ENCODE assay signal across 29 cellular contexts in genomic region chr10:104066945-104067344, GRCh38. TPM values are rescaled to one million over a fixed set of nuclear protein-coding genes. Genes with fewer than 3 reads are reported as not detected.
"Had no signal": no experiment of that assay in that cellular context is flagged by ENCODE, and none has a peak within 500 bp of the region (broad histone marks: within the 10 kb centered on the region; RNA-seq: fewer than 3 reads in every experiment).

No MANE protein-coding gene starts in this region.

- H3K4me1 ChIP-seq: ascending aorta, colonic mucosa, gastroesophageal sphincter, heart left ventricle, left ventricle myocardium inferior, right atrium auricular region, tibial nerve had no signal

- H3K27ac ChIP-seq: ascending aorta, cardiac muscle cell, colonic mucosa, dorsolateral prefrontal cortex, gastroesophageal sphincter, heart left ventricle, left ventricle myocardium inferior, parathyroid adenoma, right atrium auricular region, tibial nerve had no signal

- H3K9me3 ChIP-seq: adrenal gland, ascending aorta, colonic mucosa, gastroesophageal sphincter, heart left ventricle, left ventricle myocardium inferior, right atrium auricular region, tibial nerve had no signal

- DNase-seq: activated CD4-positive, alpha-beta T cell treated with anti-CD3 and anti-CD28 coated beads for 4 hours; activated CD4-positive, alpha-beta T cell treated with anti-CD3 and anti-CD28 coated beads, Interleukin-2, amount 50 U/mL, for 4 hours; activated naive CD4-positive, alpha-beta T cell treated with Interleukin-2 at 50 U/mL for 16 hours; activated naive CD8-positive, alpha-beta T cell treated with anti-CD3 and anti-CD28 coated beads for 36 hours; activated T-cell treated with anti-CD3 and anti-CD28 coated beads for 4 hours; activated T-cell treated with anti-CD3 and anti-CD28 coated beads, Interleukin-2, amount 50 U/mL, for 72 hours; cerebellar nuclear complex; colonic mucosa; dorsolateral prefrontal cortex; effector memory CD4-positive, alpha-beta T cell; heart left ventricle; hypothalamus; left ventricle myocardium inferior; naive B cell; occipital lobe; stimulated activated CD4-positive, alpha-beta T cell treated with anti-CD3 and anti-CD28 coated beads, Interleukin-15, amount 100 ng/mL, for 24 hours; stimulated activated CD4-positive, alpha-beta T cell treated with anti-CD3 and anti-CD28 coated beads, Interleukin-2, amount 100 ng/mL, for 24 hours; stimulated activated naive B cell treated with anti-CD40 and anti-IgM and Interleukin-4, amounts not matched to agents 10 μg/mL and 1 μg/mL and 100 μg/mL, for 72 hours had no signal

- H3K9ac ChIP-seq: parathyroid adenoma had no signal

- H2AFZ ChIP-seq: parathyroid adenoma had no signal

- H3K4me3 ChIP-seq: ascending aorta, cardiac muscle cell, colonic mucosa, gastroesophageal sphincter, left ventricle myocardium inferior, lung, right atrium auricular region, tibial nerve had no signal

- H3K36me3 Mint-ChIP-seq: activated naive CD8-positive, alpha-beta T cell treated with anti-CD3 and anti-CD28 coated beads for 36 hours; brain; naive B cell; stimulated activated naive B cell treated with anti-CD40 and anti-IgM and Interleukin-4, amounts not matched to agents 10 μg/mL and 1 μg/mL and 100 μg/mL, for 72 hours had no signal

- ATAC-seq: activated T-cell treated with anti-CD3 and anti-CD28 coated beads, Interleukin-2, amount 50 U/mL, for 72 hours; gastroesophageal sphincter; heart left ventricle; stimulated activated naive B cell treated with anti-CD40 and anti-IgM and Interleukin-4, amounts not matched to agents 10 μg/mL and 1 μg/mL and 100 μg/mL, for 72 hours had no signal

- H3K36me3 ChIP-seq: adrenal gland, ascending aorta, cardiac muscle cell, colonic mucosa, gastroesophageal sphincter, heart left ventricle, left ventricle myocardium inferior, right atrium auricular region, tibial nerve had no signal

- H3K27ac Mint-ChIP-seq: activated naive CD8-positive, alpha-beta T cell treated with anti-CD3 and anti-CD28 coated beads for 36 hours; activated T-cell treated with anti-CD3 and anti-CD28 coated beads, Interleukin-2, amount 50 U/mL, for 72 hours; naive B cell; stimulated activated naive B cell treated with anti-CD40 and anti-IgM and Interleukin-4, amounts not matched to agents 10 μg/mL and 1 μg/mL and 100 μg/mL, for 72 hours had no signal

- H3K27me3 ChIP-seq: adrenal gland, ascending aorta, cardiac muscle cell, colonic mucosa, dorsolateral prefrontal cortex, heart left ventricle, right atrium auricular region, tibial nerve had no signal

- H3K79me2 ChIP-seq: parathyroid adenoma had no signal

- H3K4me1 Mint-ChIP-seq: activated naive CD8-positive, alpha-beta T cell treated with anti-CD3 and anti-CD28 coated beads for 36 hours; naive B cell; stimulated activated naive B cell treated with anti-CD40 and anti-IgM and Interleukin-4, amounts not matched to agents 10 μg/mL and 1 μg/mL and 100 μg/mL, for 72 hours had no signal

- H3K4me3 Mint-ChIP-seq: activated naive CD8-positive, alpha-beta T cell treated with anti-CD3 and anti-CD28 coated beads for 36 hours; activated T-cell treated with anti-CD3 and anti-CD28 coated beads, Interleukin-2, amount 50 U/mL, for 72 hours; naive B cell; stimulated activated naive B cell treated with anti-CD40 and anti-IgM and Interleukin-4, amounts not matched to agents 10 μg/mL and 1 μg/mL and 100 μg/mL, for 72 hours had no signal

- H3K9me3 Mint-ChIP-seq: activated naive CD8-positive, alpha-beta T cell treated with anti-CD3 and anti-CD28 coated beads for 36 hours; activated T-cell treated with anti-CD3 and anti-CD28 coated beads, Interleukin-2, amount 50 U/mL, for 72 hours; brain; naive B cell; stimulated activated naive B cell treated with anti-CD40 and anti-IgM and Interleukin-4, amounts not matched to agents 10 μg/mL and 1 μg/mL and 100 μg/mL, for 72 hours had no signal

RNA-seq across cellular contexts. Expression of gene COL17A1, which starts 18.7 kb away (rescaled TPM):
- total RNA-seq: activated naive CD8-positive, alpha-beta T cell treated with anti-CD3 and anti-CD28 coated beads for 36 hours; activated T-cell treated with anti-CD3 and anti-CD28 coated beads, Interleukin-2, amount 50 U/mL, for 72 hours; cardiac muscle cell; fibroblast of villous mesenchyme; left ventricle myocardium inferior; occipital lobe; T-helper 1 cell treated with Interleukin-12 subunit alpha and Interleukin-12 subunit beta and Interleukin-4 antibody, amounts not matched to agents 30 ng/mL and 1 ng/mL, for 36 hours had no signal
